In the genomic region with DNA sequence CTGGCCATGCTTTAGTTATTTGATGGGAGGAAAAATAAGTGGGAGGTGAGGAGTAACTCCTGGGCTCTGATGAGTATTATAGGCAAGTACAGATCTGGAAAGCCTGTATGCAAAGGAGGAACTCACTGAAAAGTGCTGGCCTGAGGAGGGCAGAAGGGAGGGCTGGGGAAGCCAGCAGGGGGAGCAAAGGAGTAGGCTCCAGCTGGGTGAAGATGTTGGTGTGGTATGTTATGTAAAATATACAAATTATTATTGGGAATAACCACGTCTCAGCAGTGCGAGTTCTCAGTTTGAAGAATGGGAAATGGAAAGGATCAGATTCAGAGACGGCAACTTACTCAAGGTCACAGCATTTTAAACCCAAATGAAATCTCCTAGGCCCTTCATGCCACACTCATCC, we compare ENCODE assay signal across 8 cellular contexts. TPM values are rescaled to one million over a fixed set of nuclear protein-coding genes. Genes with fewer than 3 reads are reported as not detected.
DNase-seq lines count a peak whose midpoint lies in the region; ATAC-seq and TF ChIP-seq lines count a peak whose summit lies in the region.
"Not testable (repeated sequence)": the region's sequence is repeated elsewhere in the genome, so short reads cannot be mapped to it uniquely, and the experiment has no call there.

No MANE protein-coding gene starts in this region.

- intact Hi-C loops in lower lobe of right lung (cut with DNase I), result not testable (repeated sequence)

- not testable (repeated sequence) for H3K9me3 ChIP-seq in DND-41 (ENCODE audit: insufficient read depth, low read length, severe bottlenecking); adipocyte (ENCODE audit: control insufficient read depth, low read length); lower lobe of right lung; upper lobe of left lung

- not testable (repeated sequence) for TF ChIP-seq EP300 in upper lobe of left lung (IDR thresholded peaks at IDR 0.05)

- not testable (repeated sequence) for H3K27ac ChIP-seq in DND-41 (ENCODE audit: low read length); lower lobe of right lung; upper lobe of left lung

- not testable (repeated sequence) for H2AFZ ChIP-seq in DND-41 (ENCODE audit: low read depth, low read length)

- not testable (repeated sequence) for H3K9ac ChIP-seq in DND-41 (ENCODE audit: low read depth, low read length); adipocyte (ENCODE audit: low read length)

- WGBS in upper lobe of left lung, 2 donors, result 45% methylated on average over 3 of the region's 3 CpGs

- not testable (repeated sequence) for H3K27me3 ChIP-seq in DND-41 (ENCODE audit: insufficient read depth, low read length, poor library complexity); adipocyte (replicated peaks; ENCODE audit: control insufficient read depth, insufficient read depth, low read length); lower lobe of right lung (ENCODE audit: low read depth); upper lobe of left lung

- H3K36me3 ChIP-seq in DND-41 (ENCODE audit: insufficient read depth, low read length); adipocyte (ENCODE audit: control insufficient read depth, insufficient read depth, low read length, severe bottlenecking); lower lobe of right lung; upper lobe of left lung: not testable (repeated sequence)

- peak; percentile 75 for DNase-seq in DND-41
- DNase-seq in M059J (ENCODE audit: low read depth), result peak; percentile 23
- peak; percentile 75 for DNase-seq in activated CD4-positive, alpha-beta T cell treated with anti-CD3 and anti-CD28 coated beads for 48 hours
- peak; percentile 65 for DNase-seq in adipocyte (ENCODE audit: low read depth)
- DNase-seq in fibroblast of mammary gland (ENCODE audit: low read depth), result peak; percentile 51
- DNase-seq in lower lobe of right lung, result peak; percentile 67
- DNase-seq in stimulated activated CD4-positive, alpha-beta T cell treated with anti-CD3 and anti-CD28 coated beads, Interleukin-12 subunit alpha, Interleukin-12 subunit beta, amount 100 ng/mL, for 24 hours (ENCODE audit: low read depth in 2 of 2), result peak; percentile 23 to 56
- peak in 1 of 2 donors; percentile 50 for DNase-seq in upper lobe of left lung

- ATAC-seq in DND-41 (ENCODE audit: insufficient read depth, low read depth); lower lobe of right lung; upper lobe of left lung (ENCODE audit: low FRiP score in 2 of 2): not testable (repeated sequence)

- TF ChIP-seq POLR2A in upper lobe of left lung (IDR thresholded peaks at IDR 0.05), result not testable (repeated sequence)

- H3K4me1 ChIP-seq in DND-41 (ENCODE audit: insufficient read depth, low read length) (peaks cover 28% of the 10 kb centered on the region), adipocyte (ENCODE audit: control insufficient read depth, insufficient read depth, low read length) (peaks cover 10% of the 10 kb centered on the region), upper lobe of left lung (peaks cover 4 to 24% (median 11%) of the 10 kb centered on the region in 4 donors)
- H3K4me1 ChIP-seq in lower lobe of right lung, result not testable (repeated sequence)

- H3K79me2 ChIP-seq in DND-41 (ENCODE audit: insufficient read depth, low read length), result peaks cover 12% of the 10 kb centered on the region

- H4K20me1 ChIP-seq in DND-41 (ENCODE audit: insufficient read depth, low read length), result not testable (repeated sequence)

- H3K4me3 ChIP-seq in DND-41 (ENCODE audit: low read depth in 1 of 2, low read length in 2 of 2); adipocyte (ENCODE audit: low read length); fibroblast of mammary gland (ENCODE audit: control insufficient read depth, low read depth, low read length); lower lobe of right lung; upper lobe of left lung: not testable (repeated sequence)

- TF ChIP-seq CTCF in DND-41 (IDR thresholded peaks at IDR 0.05; ENCODE audit: borderline replicate concordance, extremely low read depth, low read length, poor library complexity, severe bottlenecking) (peak; percentile 50), fibroblast of mammary gland (conservative IDR thresholded peaks at IDR 0.05; ENCODE audit: control insufficient read depth, insufficient read depth, low read depth, low read length) (peak; percentile 43), lower lobe of right lung (IDR thresholded peaks at IDR 0.05) (peak; percentile 46), upper lobe of left lung (IDR thresholded peaks at IDR 0.05) (peak in 4 of 6 experiments; percentile 9 to 47 (median 34))

- not testable (repeated sequence) for H3K4me2 ChIP-seq in DND-41 (ENCODE audit: insufficient read depth, low read length)

RNA-seq across cellular contexts. Expression of a gene that starts 39.9 kb away (rescaled TPM):
- 6.5 and 9.0 TPM in 2 replicates for total RNA-seq in M059J (2014; rRNA removed; shearing (Covaris generic))
- total RNA-seq in lower lobe of right lung (28.9 TPM), upper lobe of left lung (10 to 100 TPM; 16.3 to 61.8 (median 23.0) TPM)
